19 cellular contexts compared by ENCODE assay signal in genomic region chr2:133497261-133497893, GRCh38.
A peak's percentile ranks its signal among the peaks of the same experiment; 100 is the strongest.
DNase-seq lines count a peak whose midpoint lies in the region; ATAC-seq and TF ChIP-seq lines count a peak whose summit lies in the region.
"Had no signal": no experiment of that assay in that cellular context is flagged by ENCODE, and none has a peak within 500 bp of the region (broad histone marks: within the 10 kb centered on the region; RNA-seq: fewer than 3 reads in every experiment).

No MANE protein-coding gene starts in this region.

- no peak overlapping the region for H3K4me2 ChIP-seq in OCI-LY1 (ENCODE audit: low read length)
- H3K4me2 ChIP-seq: BLaER1 had no signal

- no peaks in the 10 kb centered on the region for H3K9me3 ChIP-seq in OCI-LY1 (ENCODE audit: low read length)
- H3K9me3 ChIP-seq in CD4-positive, alpha-beta T cell (ENCODE audit: control insufficient read depth, low read length): no peaks in the 10 kb centered on the region
- no peaks in the 10 kb centered on the region for H3K9me3 ChIP-seq in HAP-1
- H3K9me3 ChIP-seq: ascending aorta, BLaER1, pancreas had no signal

- POLR2A ChIA-PET in CD4-positive, alpha-beta T cell (lab: Charles Lee): no interaction called here

- H3K4me1 Mint-ChIP-seq in nephron: peaks cover 32% of the 10 kb centered on the region
- no peaks in the 10 kb centered on the region for H3K4me1 Mint-ChIP-seq in CD4-positive, alpha-beta T cell (ENCODE audit: low read depth)
- H3K4me1 Mint-ChIP-seq: immature natural killer cell, mesothelial cell of epicardium had no signal

- intact Hi-C loops in CD4-positive, alpha-beta T cell (cut with DNase I, micrococcal nuclease): no loop called here

- H2AFZ ChIP-seq in OCI-LY1 (ENCODE audit: low read length): no peak overlapping the region

- H3F3A ChIP-seq in OCI-LY1 (ENCODE audit: insufficient read depth, low read length): no peaks in the 10 kb centered on the region

- no peaks in the 10 kb centered on the region for H3K79me2 ChIP-seq in OCI-LY1 (ENCODE audit: insufficient read depth, low read length)

- H3K27ac ChIP-seq in OCI-LY1 (ENCODE audit: low read depth, low read length, poor library complexity, severe bottlenecking): peak overlapping the region; percentile 27
- H3K27ac ChIP-seq in CD4-positive, alpha-beta T cell (ENCODE audit: low read depth, low read length): no peak overlapping the region
- H3K27ac ChIP-seq: ascending aorta, BLaER1, pancreas had no signal

- no peak overlapping the region for H3K4me3 Mint-ChIP-seq in nephron
- no peak overlapping the region for H3K4me3 Mint-ChIP-seq in CD4-positive, alpha-beta T cell
- H3K4me3 Mint-ChIP-seq: dendritic cell treated with granulocyte-macrophage colony-stimulating factor and Interleukin-4, amounts not matched to agents 40 ng/mL and 50 ng/mL, for 4 days; immature natural killer cell; mesothelial cell of epicardium had no signal

- H3K27me3 Mint-ChIP-seq in nephron (ENCODE audit: low read depth): no peaks in the 10 kb centered on the region
- H3K27me3 Mint-ChIP-seq in CD4-positive, alpha-beta T cell: peaks cover 4% of the 10 kb centered on the region
- H3K27me3 Mint-ChIP-seq: dendritic cell treated with granulocyte-macrophage colony-stimulating factor and Interleukin-4, amounts not matched to agents 40 ng/mL and 50 ng/mL, for 4 days had no signal

- CTCF ChIA-PET in CD4-positive, alpha-beta T cell (lab: Charles Lee): no interaction called here

- in situ Hi-C loops in HAP-1 (cut with MboI; ENCODE audit: low sequenced_read_pairs): no loop called here

- H3K9ac ChIP-seq in OCI-LY1 (ENCODE audit: low read length): no peak overlapping the region
- H3K9ac ChIP-seq: BLaER1 had no signal

- H3K4me3 ChIP-seq in OCI-LY1 (ENCODE audit: low read depth, low read length, poor library complexity, severe bottlenecking): no peak overlapping the region
- H3K4me3 ChIP-seq in fibroblast of pulmonary artery (replicated peaks; ENCODE audit: low read depth, low read length): no peak overlapping the region
- no peak overlapping the region for H3K4me3 ChIP-seq in HAP-1
- H3K4me3 ChIP-seq: ascending aorta, BLaER1, pancreas had no signal

- H3K36me3 Mint-ChIP-seq in nephron (ENCODE audit: low read depth): no peaks in the 10 kb centered on the region
- H3K36me3 Mint-ChIP-seq in CD4-positive, alpha-beta T cell (ENCODE audit: low read depth): no peaks in the 10 kb centered on the region
- H3K36me3 Mint-ChIP-seq: immature natural killer cell, mesothelial cell of epicardium had no signal

- no peaks in the 10 kb centered on the region for H4K20me1 ChIP-seq in OCI-LY1 (ENCODE audit: insufficient read depth, low read length)
- H4K20me1 ChIP-seq: BLaER1 had no signal

- no peaks in the 10 kb centered on the region for H3K9me3 Mint-ChIP-seq in nephron
- H3K9me3 Mint-ChIP-seq in CD4-positive, alpha-beta T cell: no peaks in the 10 kb centered on the region
- H3K9me3 Mint-ChIP-seq: dendritic cell treated with granulocyte-macrophage colony-stimulating factor and Interleukin-4, amounts not matched to agents 40 ng/mL and 50 ng/mL, for 4 days; mesothelial cell of epicardium had no signal

- no peak for ATAC-seq in CD4-positive, alpha-beta T cell (ENCODE audit: poor library complexity)
- no peak for ATAC-seq in activated CD4-positive, CD25-positive, alpha-beta regulatory T cell treated with anti-CD3 and anti-CD28 coated beads, Interleukin-2, amount 50 U/mL, for 24 hours
- ATAC-seq: pancreas had no signal

- H3K4me1 ChIP-seq in OCI-LY1 (ENCODE audit: insufficient read depth, low read length, severe bottlenecking) (peaks cover 19% of the 10 kb centered on the region), HAP-1 (no peaks in the 10 kb centered on the region)
- H3K4me1 ChIP-seq: ascending aorta, BLaER1, pancreas had no signal

- H3K27ac Mint-ChIP-seq in nephron: peak overlapping the region; percentile 43 to 75 (median 73)
- no peak overlapping the region for H3K27ac Mint-ChIP-seq in CD4-positive, alpha-beta T cell
- H3K27ac Mint-ChIP-seq: dendritic cell treated with granulocyte-macrophage colony-stimulating factor and Interleukin-4, amounts not matched to agents 40 ng/mL and 50 ng/mL, for 4 days; immature natural killer cell; mesothelial cell of epicardium had no signal

- H3K27me3 ChIP-seq in OCI-LY1 (ENCODE audit: insufficient read depth, low read length) (no peaks in the 10 kb centered on the region), HAP-1 (ENCODE audit: low read depth) (peaks cover 15% of the 10 kb centered on the region)
- H3K27me3 ChIP-seq in CD4-positive, alpha-beta T cell (ENCODE audit: control insufficient read depth, insufficient read depth, low read length): no peaks in the 10 kb centered on the region
- H3K27me3 ChIP-seq: ascending aorta, BLaER1, pancreas had no signal

- TF ChIP-seq CTCF in OCI-LY1 (IDR thresholded peaks at IDR 0.05; ENCODE audit: low read length) (no peak), fibroblast of pulmonary artery (IDR thresholded peaks at IDR 0.05; ENCODE audit: low read length, missing control alignments) (no peak), nephron (IDR thresholded peaks at IDR 0.05; ENCODE audit: unreplicated experiment in 3 of 3) (no peak)
- TF ChIP-seq CTCF in CD4-positive, alpha-beta T cell (IDR thresholded peaks at IDR 0.05): no peak

- DNase-seq in EH (ENCODE audit: low read depth) (peak; percentile 88), fibroblast of pulmonary artery (ENCODE audit: low read depth) (peak; percentile 4), NCI-H2029 treated with DMSO at 0.1 percent for 48 hours (lab: John Stamatoyannopoulos, UW) (no peak), HAP-1 (ENCODE audit: low spot score in 2 of 2) (no peak)
- no peak for DNase-seq in CD4-positive, alpha-beta T cell
- DNase-seq: activated CD8-positive, alpha-beta memory T cell treated with anti-CD3 and anti-CD28 coated beads for 24 hours; activated gamma-delta T cell; DMS53; immature natural killer cell; NCI-H1930; NK-92 treated with Interleukin-12 subunit alpha and Interleukin-12 subunit beta, amount 100 ng/mL, for 24 hours; pancreas had no signal

- H3K9me2 ChIP-seq in OCI-LY1 (ENCODE audit: low read depth, low read length): no peaks in the 10 kb centered on the region

- H3K36me3 ChIP-seq in OCI-LY1 (ENCODE audit: insufficient read depth, low read length) (no peaks in the 10 kb centered on the region), HAP-1 (replicated peaks) (no peaks in the 10 kb centered on the region)
- H3K36me3 ChIP-seq: ascending aorta, BLaER1, pancreas had no signal

Comparison
In these comparisons a context has a peak if more than half of its experiments do, and no peak if none do; other contexts are left out.
1. DNase-seq: peak in EH (single experiment) and fibroblast of pulmonary artery (single experiment); none in CD4-positive, alpha-beta T cell (0 of 10), NCI-H2029 treated with DMSO at 0.1 percent for 48 hours (single experiment) and HAP-1 (0 of 2).